10 cellular contexts compared by ENCODE assay signal in genomic region chr3:121690777-121691405, GRCh38. TPM values are rescaled to one million over a fixed set of nuclear protein-coding genes. Genes with fewer than 3 reads are reported as not detected.
A peak's percentile ranks its signal among the peaks of the same experiment; 100 is the strongest.
DNase-seq lines count a peak whose midpoint lies in the region; ATAC-seq and TF ChIP-seq lines count a peak whose summit lies in the region.
"Had no signal": no experiment of that assay in that cellular context is flagged by ENCODE, and none has a peak within 500 bp of the region (broad histone marks: within the 10 kb centered on the region; RNA-seq: fewer than 3 reads in every experiment).

No MANE protein-coding gene starts in this region.

- no peak overlapping the region for H3K4me3 ChIP-seq in vagina

- DNase-seq in fibroblast of gingiva (ENCODE audit: low read depth) (peak; percentile 3), HCEC 1CT (no peak), vagina (ENCODE audit: extremely low spot score in 2 of 2) (no peak), RPMI8226 (no peak)
- DNase-seq: DMS53, NCI-H1694 treated with DMSO at 0.1 percent for 48 hours, substantia nigra had no signal

- no peaks in the 10 kb centered on the region for H3K9me3 ChIP-seq in vagina

- no peaks in the 10 kb centered on the region for H3K27me3 ChIP-seq in vagina

- TF ChIP-seq CTCF in vagina (IDR thresholded peaks at IDR 0.05): no peak

- ATAC-seq in GM18519 (IDR thresholded peaks at IDR 0.05; ENCODE audit: low FRiP score, unreplicated experiment) (peak; percentile 78), GM21360 (IDR thresholded peaks at IDR 0.05; ENCODE audit: unreplicated experiment) (peak; percentile 82), HG03439 (IDR thresholded peaks at IDR 0.05; ENCODE audit: unreplicated experiment) (peak; percentile 66)

- H3K27ac ChIP-seq in vagina: no peak overlapping the region

- H3K4me1 ChIP-seq in vagina: no peaks in the 10 kb centered on the region

- TF ChIP-seq POLR2A in vagina (IDR thresholded peaks at IDR 0.05): no peak

- H3K36me3 ChIP-seq in vagina: peaks cover 0 to 21% of the 10 kb centered on the region in 2 donors

- intact Hi-C loops in vagina (cut with DNase I): no loop called here

RNA-seq across cellular contexts. Expression of gene HCLS1, which starts 30.2 kb away (rescaled TPM):
- 35.4 TPM for total RNA-seq in vagina

RNA-seq across cellular contexts. Expression of gene GOLGB1, which starts 58.6 kb away (rescaled TPM):
- total RNA-seq in vagina: 45.4 TPM
